In the genomic region with DNA sequence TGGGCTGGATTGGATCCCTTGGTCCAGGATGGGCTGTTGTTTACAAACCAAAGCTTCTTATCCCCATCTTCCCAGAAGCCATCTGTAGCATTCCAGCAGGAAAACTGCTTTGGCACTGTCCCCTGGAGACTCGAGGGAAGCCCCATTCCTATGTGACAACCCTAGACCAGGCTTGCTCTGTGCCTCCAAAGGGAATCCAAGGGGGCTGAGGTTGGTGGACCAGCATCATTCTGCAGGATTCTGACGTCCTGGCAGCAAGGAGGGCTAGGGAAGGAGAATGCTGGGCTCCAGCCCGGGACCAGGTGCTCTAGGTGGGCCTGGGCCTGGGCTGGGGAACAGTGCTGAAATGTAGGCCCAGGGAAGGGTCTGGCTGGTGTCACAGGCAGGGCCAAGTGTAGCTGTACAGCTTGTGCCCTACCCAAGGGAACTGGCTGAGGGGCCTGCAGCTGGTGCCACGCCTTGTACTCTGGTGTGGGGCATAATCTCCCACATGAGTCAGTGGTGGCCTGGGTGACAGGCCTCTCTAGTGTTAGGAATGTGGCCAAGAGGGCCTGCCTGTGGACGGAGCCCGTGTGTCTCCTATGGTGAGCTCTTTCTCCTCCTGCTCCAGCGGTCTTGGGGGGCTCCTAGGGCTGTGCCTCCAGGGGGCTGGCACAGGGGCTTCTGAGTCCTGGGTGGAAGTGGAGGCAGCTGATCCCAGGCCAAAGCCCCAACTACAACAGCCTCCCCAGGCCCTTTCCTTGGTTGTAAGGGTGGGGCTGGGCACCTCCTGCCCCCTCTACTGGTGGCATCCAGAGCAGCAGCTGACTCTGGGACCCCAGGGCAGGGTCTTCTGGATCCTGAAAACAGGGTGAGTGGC, we compare ENCODE assay signal across 8 cellular contexts. TPM values are rescaled to one million over a fixed set of nuclear protein-coding genes. Genes with fewer than 3 reads are reported as not detected.
A peak's percentile ranks its signal among the peaks of the same experiment; 100 is the strongest.
DNase-seq lines count a peak whose midpoint lies in the region; ATAC-seq and TF ChIP-seq lines count a peak whose summit lies in the region.

No MANE protein-coding gene starts in this region.

- no peak overlapping the region for H3K4me2 ChIP-seq in OCI-LY1 (ENCODE audit: low read length)

- H3K4me3 ChIP-seq in OCI-LY1 (ENCODE audit: low read depth, low read length, poor library complexity, severe bottlenecking), result no peak overlapping the region

- no peak overlapping the region for H3K9ac ChIP-seq in OCI-LY1 (ENCODE audit: low read length)

- no peak overlapping the region for H2AFZ ChIP-seq in OCI-LY1 (ENCODE audit: low read length)

- ATAC-seq in HG02623 (IDR thresholded peaks at IDR 0.05; ENCODE audit: unreplicated experiment) (no peak), GM18909 (IDR thresholded peaks at IDR 0.05; ENCODE audit: poor library complexity, unreplicated experiment) (no peak)

- no peaks in the 10 kb centered on the region for H4K20me1 ChIP-seq in OCI-LY1 (ENCODE audit: insufficient read depth, low read length)

- H3K4me1 ChIP-seq in OCI-LY1 (ENCODE audit: insufficient read depth, low read length, severe bottlenecking), result peaks cover 22% of the 10 kb centered on the region

- TF ChIP-seq CTCF in OCI-LY1 (IDR thresholded peaks at IDR 0.05; ENCODE audit: low read length), result peak; percentile 50

- no peaks in the 10 kb centered on the region for H3K27me3 ChIP-seq in OCI-LY1 (ENCODE audit: insufficient read depth, low read length)

- H3K27ac ChIP-seq in OCI-LY1 (ENCODE audit: low read depth, low read length, poor library complexity, severe bottlenecking), result no peak overlapping the region

- no peaks in the 10 kb centered on the region for H3K9me3 ChIP-seq in OCI-LY1 (ENCODE audit: low read length)

- no peaks in the 10 kb centered on the region for H3K79me2 ChIP-seq in OCI-LY1 (ENCODE audit: insufficient read depth, low read length)

- DNase-seq in ELR (ENCODE audit: low read depth) (peak; percentile 59), fibroblast of gingiva (ENCODE audit: low read depth) (peak; percentile 34), renal cortical epithelial cell (ENCODE audit: low read depth) (peak; percentile 66)
- DNase-seq in stimulated activated CD4-positive, alpha-beta T cell treated with anti-CD3 and anti-CD28 coated beads, Interleukin-2, amount 100 ng/mL, for 48 hours, result no peak
- DNase-seq in activated effector memory CD4-positive, alpha-beta T cell treated with anti-CD3 and anti-CD28 coated beads, Interleukin-2, amount 50 U/mL, for 16 hours, result no peak

- no peaks in the 10 kb centered on the region for H3K36me3 ChIP-seq in OCI-LY1 (ENCODE audit: insufficient read depth, low read length)

- no peaks in the 10 kb centered on the region for H3K9me2 ChIP-seq in OCI-LY1 (ENCODE audit: low read depth, low read length)

- no peaks in the 10 kb centered on the region for H3F3A ChIP-seq in OCI-LY1 (ENCODE audit: insufficient read depth, low read length)

RNA-seq across cellular contexts. Expression of a gene that starts 25.2 kb away (rescaled TPM):
- total RNA-seq in renal cortical epithelial cell, result 47.2 and 146 TPM in 2 replicates

RNA-seq across cellular contexts. Expression of a gene that starts 44.8 kb away (rescaled TPM):
- total RNA-seq in renal cortical epithelial cell, result 7.8 and 9.7 TPM in 2 replicates

RNA-seq across cellular contexts. Expression of a gene that starts 45.0 kb away (rescaled TPM):
- 5.1 and 5.6 TPM in 2 replicates for total RNA-seq in renal cortical epithelial cell

Comparison
In these comparisons a context has a peak if more than half of its experiments do, and no peak if none do; other contexts are left out.
1. DNase-seq: peak in ELR (single experiment), fibroblast of gingiva (single experiment) and renal cortical epithelial cell (single experiment); none in stimulated activated CD4-positive, alpha-beta T cell treated with anti-CD3 and anti-CD28 coated beads, Interleukin-2, amount 100 ng/mL, for 48 hours (0 of 2) and activated effector memory CD4-positive, alpha-beta T cell treated with anti-CD3 and anti-CD28 coated beads, Interleukin-2, amount 50 U/mL, for 16 hours (single experiment).